14 cellular contexts compared by ENCODE assay signal in the genomic region with DNA sequence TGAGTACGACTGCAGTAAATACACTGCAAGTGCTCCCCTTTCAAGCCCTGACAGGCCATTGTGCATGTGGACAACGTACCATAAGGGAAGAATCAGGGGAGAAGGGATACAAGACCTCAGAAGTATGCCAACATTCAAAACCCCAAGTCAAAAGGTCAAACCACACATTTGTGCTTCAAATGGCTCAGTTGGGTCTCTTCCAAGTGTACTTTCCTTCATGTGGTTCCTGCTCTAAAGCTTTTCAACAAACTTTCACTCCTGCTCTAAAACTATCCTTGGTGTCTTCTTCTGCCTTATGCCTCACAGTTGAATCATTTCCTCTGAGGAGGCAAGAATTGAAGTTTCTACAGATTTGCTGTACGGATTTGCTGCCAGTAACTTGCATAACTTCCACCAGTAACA.
DNase-seq lines count a peak whose midpoint lies in the region; ATAC-seq and TF ChIP-seq lines count a peak whose summit lies in the region.
"Had no signal": no experiment of that assay in that cellular context is flagged by ENCODE, and none has a peak within 500 bp of the region (broad histone marks: within the 10 kb centered on the region; RNA-seq: fewer than 3 reads in every experiment).

No MANE protein-coding gene starts in this region.

- intact Hi-C loops in mammary epithelial cell (cut with micrococcal nuclease) (no loop called here), left lung (cut with DNase I) (no loop called here)

- dilution Hi-C loops in mammary epithelial cell (cut with HindIII; ENCODE audit: low sequenced_read_pairs), result no loop called here

- H3K9me3 ChIP-seq in mammary epithelial cell (replicated peaks; ENCODE audit: insufficient read depth, low read length) (no peaks in the 10 kb centered on the region), left lung (no peaks in the 10 kb centered on the region)
- H3K9me3 ChIP-seq: ascending aorta had no signal

- TF ChIP-seq CTCF in mammary epithelial cell (conservative IDR thresholded peaks at IDR 0.05 in 1 of 2, IDR thresholded peaks at IDR 0.05 in 1 of 2; ENCODE audit: extremely low read depth in 1 of 2, insufficient read depth in 1 of 2, low read depth in 1 of 2, low read length in 2 of 2) (no peak), left lung (IDR thresholded peaks at IDR 0.05) (no peak)

- no peak overlapping the region for H2AFZ ChIP-seq in mammary epithelial cell (ENCODE audit: low read depth, low read length)

- no peaks in the 10 kb centered on the region for H3K36me3 ChIP-seq in mammary epithelial cell (ENCODE audit: insufficient read depth, low read length)
- no peaks in the 10 kb centered on the region for H3K36me3 ChIP-seq in left lung
- H3K36me3 ChIP-seq: ascending aorta had no signal

- peak overlapping the region; percentile 51 for H3K4me2 ChIP-seq in mammary epithelial cell (ENCODE audit: insufficient read depth, low read depth, low read length)

- H4K20me1 ChIP-seq in mammary epithelial cell (ENCODE audit: insufficient read depth, low read length), result no peaks in the 10 kb centered on the region

- in situ Hi-C loops in mammary epithelial cell (cut with MboI; ENCODE audit: low sequenced_read_pairs in 2 of 2), result no loop called here

- 21% methylated on average over 3 of the region's 3 CpGs for WGBS in mammary epithelial cell (ENCODE audit: low coverage, missing lambda C conversion rate)

- H3K4me1 ChIP-seq in mammary epithelial cell (ENCODE audit: insufficient read depth, low read length) (peaks cover 17% of the 10 kb centered on the region), left lung (peaks cover 0 to 8% of the 10 kb centered on the region in 2 donors)
- H3K4me1 ChIP-seq: ascending aorta had no signal

- DNase-seq in AML-193 (lab: John Stamatoyannopoulos, UW), result peak; percentile 12 to 30
- peak; percentile 82 to 86 for DNase-seq in Kasumi-1 (lab: John Stamatoyannopoulos, UW)
- peak; percentile 88 for DNase-seq in mammary epithelial cell
- no peak for DNase-seq in left lung
- DNase-seq in occipital lobe (lab: John Stamatoyannopoulos, UW), result no peak
- no peak for DNase-seq in HEK293T (ENCODE audit: extremely low spot score)
- DNase-seq: DMS 273 treated with DMSO at 0.1 percent for 48 hours; KG1; NCI-H524; small intestine; stimulated activated CD8-positive, alpha-beta memory T cell treated with anti-CD3 and anti-CD28 coated beads, Interleukin-4, amount 100 ng/mL, for 48 hours had no signal

- H3K27ac ChIP-seq in mammary epithelial cell (ENCODE audit: insufficient read depth, low read depth, low read length), result no peak overlapping the region
- peak overlapping the region in 1 of 2 donors; percentile 34 for H3K27ac ChIP-seq in left lung
- H3K27ac ChIP-seq: ascending aorta had no signal

- no TSS peak for BruUV-seq in mammary epithelial cell (replicated peaks; lab: Mats Ljungman, UMichigan)

- H3K79me2 ChIP-seq in mammary epithelial cell (ENCODE audit: insufficient read depth, low read length), result no peaks in the 10 kb centered on the region

- ATAC-seq in left lung, result peak; percentile 69
- no peak for ATAC-seq in GM19035 (IDR thresholded peaks at IDR 0.05; ENCODE audit: unreplicated experiment)
- ATAC-seq in HG02884 (IDR thresholded peaks at IDR 0.05; ENCODE audit: unreplicated experiment), result no peak

- POLR2A ChIA-PET in HEK293T (lab: Yijun Ruan, JAX), result no interaction called here

- H3K4me3 ChIP-seq in mammary epithelial cell (replicated peaks in 1 of 3; ENCODE audit: insufficient read depth in 1 of 3, low read depth in 2 of 3, low read length in 3 of 3) (no peak overlapping the region), left lung (no peak overlapping the region)
- H3K4me3 ChIP-seq: ascending aorta had no signal

- H3K27me3 ChIP-seq in mammary epithelial cell (ENCODE audit: insufficient read depth, low read length) (no peaks in the 10 kb centered on the region), left lung (no peaks in the 10 kb centered on the region)
- H3K27me3 ChIP-seq: ascending aorta had no signal

- CTCF ChIA-PET in mammary epithelial cell (lab: Charles Lee; ENCODE audit: low non-redundant PET) (no interaction called here), HEK293T (lab: Yijun Ruan, JAX) (no interaction called here)

- no peak overlapping the region for H3K9ac ChIP-seq in mammary epithelial cell (ENCODE audit: insufficient read depth, low read length)

TF ChIP-seq in HEK293T, 16 proteins besides CTCF, POLR2A, EP300 and RAD21:
- TF ChIP-seq BHLHE40 (IDR thresholded peaks at IDR 0.05; ENCODE audit: borderline replicate concordance), result no peak
- TF ChIP-seq CTBP1 (IDR thresholded peaks at IDR 0.05; ENCODE audit: borderline replicate concordance), result no peak
- no peak for TF ChIP-seq ARNT (IDR thresholded peaks at IDR 0.05)
- TF ChIP-seq TARDBP (IDR thresholded peaks at IDR 0.05), result no peak
- TF ChIP-seq, protein P1, sequence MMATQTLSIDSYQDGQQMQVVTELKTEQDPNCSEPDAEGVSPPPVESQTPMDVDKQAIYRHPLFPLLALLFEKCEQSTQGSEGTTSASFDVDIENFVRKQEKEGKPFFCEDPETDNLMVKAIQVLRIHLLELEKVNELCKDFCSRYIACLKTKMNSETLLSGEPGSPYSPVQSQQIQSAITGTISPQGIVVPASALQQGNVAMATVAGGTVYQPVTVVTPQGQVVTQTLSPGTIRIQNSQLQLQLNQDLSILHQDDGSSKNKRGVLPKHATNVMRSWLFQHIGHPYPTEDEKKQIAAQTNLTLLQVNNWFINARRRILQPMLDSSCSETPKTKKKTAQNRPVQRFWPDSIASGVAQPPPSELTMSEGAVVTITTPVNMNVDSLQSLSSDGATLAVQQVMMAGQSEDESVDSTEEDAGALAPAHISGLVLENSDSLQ (IDR thresholded peaks at IDR 0.05), result no peak

Comparison
In these comparisons a context has a peak if more than half of its experiments do, and no peak if none do; other contexts are left out.
1. DNase-seq: peak in AML-193 (2 of 2), Kasumi-1 (2 of 2) and mammary epithelial cell (single experiment); none in left lung (0 of 2), occipital lobe (single experiment) and HEK293T (single experiment).